ENCODE assay signal across 1 cellular context in the genomic region with DNA sequence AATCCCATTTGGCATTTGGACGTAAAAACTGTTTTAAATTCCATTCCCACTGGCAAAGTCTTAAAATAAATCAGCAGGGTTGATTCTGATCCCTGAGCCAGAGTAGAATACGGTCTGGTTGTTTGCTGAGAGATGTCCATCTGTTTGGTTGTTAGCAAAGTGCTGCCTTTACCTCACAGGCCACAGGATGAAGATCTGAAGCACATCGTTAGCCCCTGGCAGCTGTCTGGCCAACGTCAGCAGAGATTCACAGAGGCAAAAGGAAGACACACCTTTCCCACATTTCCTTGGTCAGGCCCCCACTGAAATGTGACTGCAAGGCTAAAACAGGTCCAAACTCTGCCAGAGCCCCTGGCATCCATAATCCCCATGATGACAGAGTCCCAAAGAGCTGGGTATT.
TF ChIP-seq lines count a peak whose summit lies in the region.

No MANE protein-coding gene starts in this region.

TF ChIP-seq in GM12891, 5 proteins besides CTCF, POLR2A, EP300 and RAD21:
- no peak for TF ChIP-seq TAF1 (IDR thresholded peaks at IDR 0.05; ENCODE audit: low read depth, low read length)
- no peak for TF ChIP-seq POU2F2 (IDR thresholded peaks at IDR 0.05; ENCODE audit: low read depth, low read length)
- no peak for TF ChIP-seq SPI1 (IDR thresholded peaks at IDR 0.05; ENCODE audit: low read depth, low read length)
- no peak for TF ChIP-seq PAX5 (IDR thresholded peaks at IDR 0.05; ENCODE audit: insufficient read depth, low read length, severe bottlenecking)
- no peak for TF ChIP-seq POLR2AphosphoS5 (IDR thresholded peaks at IDR 0.05; ENCODE audit: low read depth, low read length)
